Comparison of ENCODE assay signal across 1 cellular context in genomic region chr1:66335859-66336640, GRCh38.
TF ChIP-seq lines count a peak whose summit lies in the region.

No MANE protein-coding gene starts in this region.

TF ChIP-seq in GM12878, 131 proteins besides CTCF, POLR2A, EP300 and RAD21 (continued from another document):
- TF ChIP-seq, protein P1, sequence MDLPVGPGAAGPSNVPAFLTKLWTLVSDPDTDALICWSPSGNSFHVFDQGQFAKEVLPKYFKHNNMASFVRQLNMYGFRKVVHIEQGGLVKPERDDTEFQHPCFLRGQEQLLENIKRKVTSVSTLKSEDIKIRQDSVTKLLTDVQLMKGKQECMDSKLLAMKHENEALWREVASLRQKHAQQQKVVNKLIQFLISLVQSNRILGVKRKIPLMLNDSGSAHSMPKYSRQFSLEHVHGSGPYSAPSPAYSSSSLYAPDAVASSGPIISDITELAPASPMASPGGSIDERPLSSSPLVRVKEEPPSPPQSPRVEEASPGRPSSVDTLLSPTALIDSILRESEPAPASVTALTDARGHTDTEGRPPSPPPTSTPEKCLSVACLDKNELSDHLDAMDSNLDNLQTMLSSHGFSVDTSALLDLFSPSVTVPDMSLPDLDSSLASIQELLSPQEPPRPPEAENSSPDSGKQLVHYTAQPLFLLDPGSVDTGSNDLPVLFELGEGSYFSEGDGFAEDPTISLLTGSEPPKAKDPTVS (IDR thresholded peaks at IDR 0.05; ENCODE audit: low read depth, low read length) = no peak
